Comparison of ENCODE assay signal across 9 cellular contexts in genomic region chr18:59268722-59269562, GRCh38. TPM values are rescaled to one million over a fixed set of nuclear protein-coding genes. Genes with fewer than 3 reads are reported as not detected.
A peak's percentile ranks its signal among the peaks of the same experiment; 100 is the strongest.
DNase-seq lines count a peak whose midpoint lies in the region; ATAC-seq, FAIRE-seq and TF ChIP-seq lines count a peak whose summit lies in the region.
"Had no signal": no experiment of that assay in that cellular context is flagged by ENCODE, and none has a peak within 500 bp of the region (broad histone marks: within the 10 kb centered on the region; RNA-seq: fewer than 3 reads in every experiment).

No MANE protein-coding gene starts in this region.

- no peak overlapping the region for H3K9ac ChIP-seq in HUES6 (ENCODE audit: low read length)

- H3K36me3 ChIP-seq in HUES6 (ENCODE audit: control insufficient read depth, insufficient read depth, low read length) (no peaks in the 10 kb centered on the region), left ventricle myocardium inferior (no peaks in the 10 kb centered on the region)
- H3K36me3 ChIP-seq: neutrophil had no signal

- peaks cover 99% of the 10 kb centered on the region for H3K27me3 ChIP-seq in HUES6 (ENCODE audit: control insufficient read depth, insufficient read depth, low read length)
- H3K27me3 ChIP-seq in left ventricle myocardium inferior (ENCODE audit: low read depth), result no peaks in the 10 kb centered on the region

- DNase-seq in GM12892 (ENCODE audit: insufficient read length) (peak; percentile 61), UCSD-AML1 (lab: John Stamatoyannopoulos, UW; ENCODE audit: unreplicated experiment) (peak; percentile 18), left ventricle myocardium inferior (peak; percentile 29), GM19239 (ENCODE audit: insufficient read length, low spot score) (no peak)
- peak; percentile 76 for DNase-seq in stimulated activated CD4-positive, alpha-beta T cell treated with anti-CD3 and anti-CD28 coated beads, Interleukin-15, amount 100 ng/mL, for 24 hours
- DNase-seq in central memory CD4-positive, alpha-beta T cell, result no peak

- no peaks in the 10 kb centered on the region for H3K9me3 ChIP-seq in HUES6 (ENCODE audit: control insufficient read depth, insufficient read depth, low read depth, low read length)
- H3K9me3 ChIP-seq in left ventricle myocardium inferior (replicated peaks), result no peaks in the 10 kb centered on the region
- H3K9me3 ChIP-seq: neutrophil had no signal

- H3K4me3 ChIP-seq in HUES6 (ENCODE audit: low read depth, low read length), result peak overlapping the region; percentile 77
- H3K4me3 ChIP-seq in left ventricle myocardium inferior, result peak overlapping the region; percentile 53

- no peak for ATAC-seq in HG03342 (IDR thresholded peaks at IDR 0.05; ENCODE audit: unreplicated experiment)

- intact Hi-C loops in left ventricle myocardium inferior (cut with micrococcal nuclease), result no loop called here

- TF ChIP-seq POLR2A in GM12892 (IDR thresholded peaks at IDR 0.05; ENCODE audit: low read depth, low read length), result no peak

- FAIRE-seq in GM12892 (lab: Jason Lieb, UNC), result no peak
- FAIRE-seq in GM19239 (lab: Jason Lieb, UNC), result no peak

- H3K27ac ChIP-seq in HUES6 (ENCODE audit: low read depth, low read length), result no peak overlapping the region
- no peak overlapping the region for H3K27ac ChIP-seq in left ventricle myocardium inferior (replicated peaks)
- H3K27ac ChIP-seq: neutrophil had no signal

- peak; percentile 18 for TF ChIP-seq CTCF in left ventricle myocardium inferior (IDR thresholded peaks at IDR 0.05; ENCODE audit: borderline replicate concordance)

- H3K4me1 ChIP-seq in HUES6 (ENCODE audit: control insufficient read depth, insufficient read depth, low read length) (peaks cover 32% of the 10 kb centered on the region), left ventricle myocardium inferior (peaks cover 47% of the 10 kb centered on the region)

RNA-seq across cellular contexts. Expression of gene RAX, which starts 4.3 kb away (rescaled TPM):
- not detected for polyA plus RNA-seq in GM12892 (2012; ENCODE audit: missing spikeins)
- total RNA-seq in left ventricle myocardium inferior, result not detected

RNA-seq across cellular contexts. Expression of gene GRP, which starts 49.0 kb away (rescaled TPM):
- polyA plus RNA-seq in GM12892 (2012; ENCODE audit: missing spikeins), result not detected
- total RNA-seq in left ventricle myocardium inferior, result not detected

RNA-seq across cellular contexts. Expression of gene CPLX4, which starts 49.5 kb away (rescaled TPM):
- not detected for polyA plus RNA-seq in GM12892 (2012; ENCODE audit: missing spikeins)
- total RNA-seq in left ventricle myocardium inferior, result not detected

Comparison
In these comparisons a context has a peak if more than half of its experiments do, and no peak if none do; other contexts are left out.
1. DNase-seq: peak in GM12892 (single experiment), UCSD-AML1 (single experiment), left ventricle myocardium inferior (single experiment) and stimulated activated CD4-positive, alpha-beta T cell treated with anti-CD3 and anti-CD28 coated beads, Interleukin-15, amount 100 ng/mL, for 24 hours (single experiment); none in GM19239 (single experiment) and central memory CD4-positive, alpha-beta T cell (single experiment).